6 cellular contexts compared by ENCODE assay signal in genomic region chr16:73009710-73010109, GRCh38. TPM values are rescaled to one million over a fixed set of nuclear protein-coding genes. Genes with fewer than 3 reads are reported as not detected.
A peak's percentile ranks its signal among the peaks of the same experiment; 100 is the strongest.
DNase-seq lines count a peak whose midpoint lies in the region; FAIRE-seq and TF ChIP-seq lines count a peak whose summit lies in the region.
"Not testable (repeated sequence)": the region's sequence is repeated elsewhere in the genome, so short reads cannot be mapped to it uniquely, and the experiment has no call there.

No MANE protein-coding gene starts in this region.

- not testable (repeated sequence) for BruUV-seq in PC-9 (replicated peaks; lab: Mats Ljungman, UMichigan)

- not testable (repeated sequence) for H3K27ac ChIP-seq in BLaER1 treated with 17β-estradiol and CSF1 and Interleukin-3, amounts not matched to agents 10 nM and 100 nM; PC-9; kidney (ENCODE audit: low read depth in 2 of 2, low read length in 2 of 2); sigmoid colon

- not testable (repeated sequence) for H3K4me3 Mint-ChIP-seq in chondrocyte (ENCODE audit: unreplicated experiment)
- H3K4me3 Mint-ChIP-seq in osteocyte (ENCODE audit: unreplicated experiment): peak overlapping the region; percentile 14

- not testable (repeated sequence) for H3K9me2 ChIP-seq in PC-9 (ENCODE audit: insufficient read depth)

- not testable (repeated sequence) for H3K36me3 Mint-ChIP-seq in chondrocyte (ENCODE audit: low read depth); osteocyte (ENCODE audit: unreplicated experiment)

- intact Hi-C loops in PC-9 (cut with micrococcal nuclease; ENCODE audit: unreplicated experiment); kidney (cut with DNase I); sigmoid colon (cut with DNase I): not testable (repeated sequence)

- H3K4me3 ChIP-seq in BLaER1 treated with 17β-estradiol and CSF1 and Interleukin-3, amounts not matched to agents 10 nM and 100 nM; PC-9; kidney (ENCODE audit: low read length in 2 of 2); sigmoid colon: not testable (repeated sequence)

- WGBS in sigmoid colon, 2 donors: 93 to 95% methylated on average over 11 of the region's 11 CpGs

- POLR2A ChIA-PET in PC-9 (lab: Charles Lee; ENCODE audit: unreplicated experiment): not testable (repeated sequence)

- peaks cover 26% of the 10 kb centered on the region for H3F3A ChIP-seq in PC-9 (ENCODE audit: insufficient read depth, low read depth)

- TF ChIP-seq CTCF in PC-9 (conservative IDR thresholded peaks at IDR 0.05); chondrocyte (IDR thresholded peaks at IDR 0.05); kidney (IDR thresholded peaks at IDR 0.05; ENCODE audit: borderline replicate concordance, extremely low read depth, insufficient read depth); osteocyte (IDR thresholded peaks at IDR 0.05); sigmoid colon (IDR thresholded peaks at IDR 0.05): not testable (repeated sequence)

- peaks cover 0 to 45% (median 12%) of the 10 kb centered on the region in 10 experiments; a peak in 18 of 20 replicates for H3K4me1 ChIP-seq in BLaER1 treated with 17β-estradiol and CSF1 and Interleukin-3, amounts not matched to agents 10 nM and 100 nM
- H3K4me1 ChIP-seq in PC-9 (replicated peaks; ENCODE audit: insufficient read depth): peaks cover 30% of the 10 kb centered on the region
- H3K4me1 ChIP-seq in kidney (ENCODE audit: control insufficient read depth in 1 of 2, insufficient read depth in 1 of 2, low read depth in 1 of 2, low read length in 2 of 2): peaks cover 0 to 11% of the 10 kb centered on the region in 2 donors
- peaks cover 0 to 26% (median 11%) of the 10 kb centered on the region in 4 donors for H3K4me1 ChIP-seq in sigmoid colon

- not testable (repeated sequence) for TF ChIP-seq POLR2A in sigmoid colon (IDR thresholded peaks at IDR 0.05)

- H3K27me3 Mint-ChIP-seq in chondrocyte (ENCODE audit: low read depth); osteocyte (ENCODE audit: unreplicated experiment): not testable (repeated sequence)

- not testable (repeated sequence) for DNase-seq in PC-9; osteocyte (ENCODE audit: extremely low spot score, unreplicated experiment)
- DNase-seq in chondrocyte (ENCODE audit: low spot score) (peak; percentile 17), kidney (peak; percentile 16), sigmoid colon (peak; percentile 27)

- H3K9me3 ChIP-seq in BLaER1 treated with 17β-estradiol and CSF1 and Interleukin-3, amounts not matched to agents 10 nM and 100 nM (replicated peaks in 1 of 11); PC-9 (ENCODE audit: insufficient read depth, low read depth); kidney (ENCODE audit: control insufficient read depth in 1 of 2, low read length in 2 of 2); sigmoid colon: not testable (repeated sequence)

- H3K79me2 ChIP-seq in PC-9 (ENCODE audit: low read depth): peaks cover 96% of the 10 kb centered on the region

- FAIRE-seq in kidney (lab: Jason Lieb, UNC): not testable (repeated sequence)

- H2AFZ ChIP-seq in PC-9: not testable (repeated sequence)

- not testable (repeated sequence) for H3K9me3 Mint-ChIP-seq in chondrocyte (ENCODE audit: low read depth); osteocyte (ENCODE audit: unreplicated experiment)

- H3K4me1 Mint-ChIP-seq in chondrocyte (ENCODE audit: low read depth) (peaks cover 75% of the 10 kb centered on the region), osteocyte (ENCODE audit: unreplicated experiment) (peaks cover 71% of the 10 kb centered on the region)

- CTCF ChIA-PET in PC-9 (lab: Charles Lee): not testable (repeated sequence)

- H3K27me3 ChIP-seq in BLaER1 treated with 17β-estradiol and CSF1 and Interleukin-3, amounts not matched to agents 10 nM and 100 nM; PC-9 (ENCODE audit: insufficient read depth, low read depth); sigmoid colon: not testable (repeated sequence)

- H3K4me2 ChIP-seq in BLaER1 treated with 17β-estradiol and CSF1 and Interleukin-3, amounts not matched to agents 10 nM and 100 nM: peak overlapping the region; percentile 2 to 76 (median 53); a peak in 20 of 22 replicates
- H3K4me2 ChIP-seq in PC-9: peak overlapping the region; percentile 54; the same call in 1 of the 2 replicates

- TF ChIP-seq EP300 in sigmoid colon (IDR thresholded peaks at IDR 0.05): not testable (repeated sequence)

- not testable (repeated sequence) for H3K9ac ChIP-seq in BLaER1 treated with 17β-estradiol and CSF1 and Interleukin-3, amounts not matched to agents 10 nM and 100 nM; kidney (ENCODE audit: low read length in 2 of 2)

- not testable (repeated sequence) for H3K36me3 ChIP-seq in BLaER1 treated with 17β-estradiol and CSF1 and Interleukin-3, amounts not matched to agents 10 nM and 100 nM; PC-9 (ENCODE audit: low read depth); kidney (ENCODE audit: control insufficient read depth in 1 of 2, insufficient read depth in 2 of 2, low read length in 2 of 2); sigmoid colon

- H4K20me1 ChIP-seq in BLaER1 treated with 17β-estradiol and CSF1 and Interleukin-3, amounts not matched to agents 10 nM and 100 nM: peaks cover 0 to 100% (median 0%) of the 10 kb centered on the region in 11 experiments; a peak in 7 of 22 replicates
- peaks cover 16% of the 10 kb centered on the region for H4K20me1 ChIP-seq in PC-9 (ENCODE audit: insufficient read depth)

- H3K27ac Mint-ChIP-seq in chondrocyte (ENCODE audit: unreplicated experiment): not testable (repeated sequence)
- H3K27ac Mint-ChIP-seq in osteocyte (ENCODE audit: unreplicated experiment): peak overlapping the region; percentile 34

RNA-seq across cellular contexts. Expression of gene ZFHX3, which starts 38.2 kb away (rescaled TPM):
- total RNA-seq in PC-9 (2021) (20.5 and 23.1 TPM in 2 replicates), chondrocyte (74.4 to 91.0 TPM (median 86.8 TPM) in 3 replicates), kidney (29.3 TPM), osteocyte (89.1 and 97.0 TPM in 2 replicates), sigmoid colon (10 to 100 TPM; 17.8 to 38.8 (median 19.1) TPM)
- polyA plus RNA-seq in kidney (ENCODE audit: insufficient read depth, low read depth, low replicate concordance) (2.3 TPM), sigmoid colon (1 to 10 TPM in 2 of 3 donors, under 1 TPM in 1; 0.69 to 4.3 (median 1.2) TPM)
